ENCODE assay signal across 1 cellular context in genomic region chr12:124348659-124349380, GRCh38.
TF ChIP-seq lines count a peak whose summit lies in the region.

No MANE protein-coding gene starts in this region.

TF ChIP-seq in WTC11, 78 proteins besides CTCF, POLR2A, EP300 and RAD21 (continued from another document):
- TF ChIP-seq USF2 (CRISPR knock-in tag; IDR thresholded peaks at IDR 0.05) (no peak), FOXK1 (CRISPR knock-in tag; IDR thresholded peaks at IDR 0.05) (no peak), FOXJ3 (CRISPR knock-in tag; IDR thresholded peaks at IDR 0.05; ENCODE audit: borderline replicate concordance) (no peak)
